8 cellular contexts compared by ENCODE assay signal in genomic region chr11:34890812-34891211, GRCh38.
DNase-seq lines count a peak whose midpoint lies in the region; ATAC-seq, FAIRE-seq and TF ChIP-seq lines count a peak whose summit lies in the region.

No MANE protein-coding gene starts in this region.

- DNase-seq in GM12865 (ENCODE audit: low read depth) (peak; percentile 21), NCI-H2227 treated with DMSO at 0.1 percent for 48 hours (lab: John Stamatoyannopoulos, UW) (peak; percentile 44), non-pigmented ciliary epithelial cell (ENCODE audit: low read depth) (peak; percentile 27), NCI-H524 treated with DMSO at 0.1 percent for 48 hours (lab: John Stamatoyannopoulos, UW) (no peak)

- peak; percentile 28 for TF ChIP-seq CTCF in GM12865 (IDR thresholded peaks at IDR 0.05; ENCODE audit: insufficient read depth, low read depth, low read length, missing control alignments)

- ATAC-seq in GM18870 (IDR thresholded peaks at IDR 0.05; ENCODE audit: unreplicated experiment) (no peak), HG03520 (IDR thresholded peaks at IDR 0.05; ENCODE audit: unreplicated experiment) (no peak)

- H3K4me3 ChIP-seq in GM12865 (ENCODE audit: low read depth, low read length): no peak overlapping the region

- FAIRE-seq in A204.1 (lab: Jason Lieb, UNC): peak; percentile 97
- peak; percentile 18 for FAIRE-seq in colon (lab: Jason Lieb, UNC)
